1 cellular context compared by ENCODE assay signal in genomic region chr20:48212806-48213509, GRCh38.
TF ChIP-seq lines count a peak whose summit lies in the region.

No MANE protein-coding gene starts in this region.

TF ChIP-seq in WTC11, 78 proteins besides CTCF, POLR2A, EP300 and RAD21 (continued from another document):
- no peak for TF ChIP-seq TP53 (CRISPR knock-in tag; IDR thresholded peaks at IDR 0.05)
- TF ChIP-seq, protein P1, sequence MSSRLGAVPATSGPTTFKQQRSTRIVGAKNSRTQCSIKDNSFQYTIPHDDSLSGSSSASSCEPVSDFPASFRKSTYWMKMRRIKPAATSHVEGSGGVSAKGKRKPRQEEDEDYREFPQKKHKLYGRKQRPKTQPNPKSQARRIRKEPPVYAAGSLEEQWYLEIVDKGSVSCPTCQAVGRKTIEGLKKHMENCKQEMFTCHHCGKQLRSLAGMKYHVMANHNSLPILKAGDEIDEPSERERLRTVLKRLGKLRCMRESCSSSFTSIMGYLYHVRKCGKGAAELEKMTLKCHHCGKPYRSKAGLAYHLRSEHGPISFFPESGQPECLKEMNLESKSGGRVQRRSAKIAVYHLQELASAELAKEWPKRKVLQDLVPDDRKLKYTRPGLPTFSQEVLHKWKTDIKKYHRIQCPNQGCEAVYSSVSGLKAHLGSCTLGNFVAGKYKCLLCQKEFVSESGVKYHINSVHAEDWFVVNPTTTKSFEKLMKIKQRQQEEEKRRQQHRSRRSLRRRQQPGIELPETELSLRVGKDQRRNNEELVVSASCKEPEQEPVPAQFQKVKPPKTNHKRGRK (CRISPR knock-in tag; IDR thresholded peaks at IDR 0.05; ENCODE audit: borderline replicate concordance) = no peak
- no peak for TF ChIP-seq NR2C2 (CRISPR knock-in tag; IDR thresholded peaks at IDR 0.05)
- TF ChIP-seq JUN (CRISPR knock-in tag; IDR thresholded peaks at IDR 0.05) = no peak
- TF ChIP-seq SOX15 (CRISPR knock-in tag; IDR thresholded peaks at IDR 0.05) = no peak
- TF ChIP-seq GRHL2 (CRISPR knock-in tag; IDR thresholded peaks at IDR 0.05; ENCODE audit: insufficient replicate concordance, severe bottlenecking) = no peak
